Comparison of ENCODE assay signal across 26 cellular contexts in the genomic region with DNA sequence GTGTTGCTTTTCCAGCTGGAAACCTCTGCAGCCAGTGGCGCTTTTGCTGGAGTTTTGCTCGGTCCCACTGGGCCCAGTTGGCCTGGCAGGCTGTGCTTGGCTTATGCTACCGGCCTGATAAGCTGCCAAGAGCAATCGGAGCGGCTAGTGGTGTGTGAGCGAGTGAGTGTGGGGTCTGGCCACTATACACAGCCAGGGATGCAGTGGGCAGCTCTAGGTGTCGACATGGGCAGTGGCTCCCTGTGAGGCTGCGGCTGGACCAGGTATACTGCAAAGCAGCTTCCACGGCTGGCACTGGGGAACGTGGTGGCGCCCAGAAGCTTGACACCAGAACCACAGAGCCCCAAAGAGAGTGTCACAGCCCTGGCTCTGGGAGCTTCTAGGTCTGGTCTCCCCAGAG.
"Had no signal": no experiment of that assay in that cellular context is flagged by ENCODE, and none has a peak within 500 bp of the region (broad histone marks: within the 10 kb centered on the region; RNA-seq: fewer than 3 reads in every experiment).

No MANE protein-coding gene starts in this region.

- H3K36me3 ChIP-seq: esophagus muscularis mucosa, gastrocnemius medialis, tibial artery had no signal

- DNase-seq: activated CD4-positive, alpha-beta T cell treated with anti-CD3 and anti-CD28 coated beads, Interleukin-2, amount 10 ng/mL, durations not matched to agents 24 days and 14 days; activated CD8-positive, alpha-beta memory T cell treated with anti-CD3 and anti-CD28 coated beads, Interleukin-2, amount 10 ng/mL, durations not matched to agents 7 days and 5 days; activated CD8-positive, alpha-beta T cell treated with anti-CD3 and anti-CD28 coated beads for 36 hours; activated gamma-delta T cell; activated naive CD4-positive, alpha-beta T cell treated with anti-CD3 and anti-CD28 coated beads, Interleukin-2, amount 50 U/mL, for 16 hours; activated naive CD8-positive, alpha-beta T cell treated with anti-CD3 and anti-CD28 coated beads, Interleukin-2, amount 50 U/mL, for 24 hours; activated T-cell treated with anti-CD3 and anti-CD28 coated beads for 4 hours; aorta; caudate nucleus; dorsolateral prefrontal cortex; gastrocnemius medialis; head of caudate nucleus; mesenchymal stem cell; nephron progenitor cell; nucleus accumbens; retina; stimulated activated CD4-positive, alpha-beta T cell treated with anti-CD3 and anti-CD28 coated beads, Interleukin-4, amount 100 ng/mL, for 24 hours; tibial artery had no signal

- H3K9ac ChIP-seq: SK-N-SH had no signal

- H3K4me1 Mint-ChIP-seq: activated CD4-positive, alpha-beta T cell treated with anti-CD3 and anti-CD28 coated beads, Interleukin-2, amount 10 ng/mL, durations not matched to agents 24 days and 14 days; activated CD8-positive, alpha-beta memory T cell treated with anti-CD3 and anti-CD28 coated beads, Interleukin-2, amount 10 ng/mL, durations not matched to agents 7 days and 5 days; activated naive CD8-positive, alpha-beta T cell treated with anti-CD3 and anti-CD28 coated beads, Interleukin-2, amount 50 U/mL, for 24 hours; brain; nephron progenitor cell had no signal

- H3K36me3 Mint-ChIP-seq: activated CD8-positive, alpha-beta memory T cell treated with anti-CD3 and anti-CD28 coated beads, Interleukin-2, amount 10 ng/mL, durations not matched to agents 7 days and 5 days; brain had no signal

- H3K27ac ChIP-seq: dorsolateral prefrontal cortex, esophagus muscularis mucosa, gastrocnemius medialis, tibial artery, VCaP had no signal

- H3K9me3 ChIP-seq: gastrocnemius medialis, SK-N-SH had no signal

- ATAC-seq: activated CD4-positive, CD25-positive, alpha-beta regulatory T cell treated with anti-CD3 and anti-CD28 coated beads, Interleukin-2, amount 50 U/mL, for 24 hours; activated CD8-positive, alpha-beta memory T cell treated with anti-CD3 and anti-CD28 coated beads, Interleukin-2, amount 10 ng/mL, durations not matched to agents 7 days and 5 days; activated CD8-positive, alpha-beta T cell treated with anti-CD3 and anti-CD28 coated beads for 36 hours; activated naive CD8-positive, alpha-beta T cell treated with anti-CD3 and anti-CD28 coated beads, Interleukin-2, amount 50 U/mL, for 24 hours; gastrocnemius medialis had no signal

- H3K27me3 ChIP-seq: dorsolateral prefrontal cortex, esophagus muscularis mucosa, gastrocnemius medialis, tibial artery had no signal

- H3K27ac Mint-ChIP-seq: activated CD4-positive, alpha-beta T cell treated with anti-CD3 and anti-CD28 coated beads, Interleukin-2, amount 10 ng/mL, durations not matched to agents 24 days and 14 days; activated CD8-positive, alpha-beta memory T cell treated with anti-CD3 and anti-CD28 coated beads, Interleukin-2, amount 10 ng/mL, durations not matched to agents 7 days and 5 days; activated CD8-positive, alpha-beta T cell treated with anti-CD3 and anti-CD28 coated beads for 36 hours; activated naive CD8-positive, alpha-beta T cell treated with anti-CD3 and anti-CD28 coated beads, Interleukin-2, amount 50 U/mL, for 24 hours; brain; nephron progenitor cell; stimulated activated naive CD8-positive, alpha-beta T cell treated with anti-CD3 and anti-CD28 coated beads, Interleukin-15, Interleukin-2, amounts not matched to agents 100 ng/mL and 50 ng/mL, for 24 hours had no signal

- H3K4me1 ChIP-seq: gastrocnemius medialis had no signal

- H3K9me3 Mint-ChIP-seq: stimulated activated naive CD8-positive, alpha-beta T cell treated with anti-CD3 and anti-CD28 coated beads, Interleukin-15, Interleukin-2, amounts not matched to agents 100 ng/mL and 50 ng/mL, for 24 hours had no signal

- H3K27me3 Mint-ChIP-seq: activated CD4-positive, alpha-beta T cell treated with anti-CD3 and anti-CD28 coated beads, Interleukin-2, amount 10 ng/mL, durations not matched to agents 24 days and 14 days; activated CD8-positive, alpha-beta memory T cell treated with anti-CD3 and anti-CD28 coated beads, Interleukin-2, amount 10 ng/mL, durations not matched to agents 7 days and 5 days; activated CD8-positive, alpha-beta T cell treated with anti-CD3 and anti-CD28 coated beads for 36 hours; activated naive CD8-positive, alpha-beta T cell treated with anti-CD3 and anti-CD28 coated beads, Interleukin-2, amount 50 U/mL, for 24 hours; brain; stimulated activated naive CD8-positive, alpha-beta T cell treated with anti-CD3 and anti-CD28 coated beads, Interleukin-15, Interleukin-2, amounts not matched to agents 100 ng/mL and 50 ng/mL, for 24 hours had no signal

- H3K4me3 Mint-ChIP-seq: activated CD4-positive, alpha-beta T cell treated with anti-CD3 and anti-CD28 coated beads, Interleukin-2, amount 10 ng/mL, durations not matched to agents 24 days and 14 days; activated CD8-positive, alpha-beta memory T cell treated with anti-CD3 and anti-CD28 coated beads, Interleukin-2, amount 10 ng/mL, durations not matched to agents 7 days and 5 days; activated CD8-positive, alpha-beta T cell treated with anti-CD3 and anti-CD28 coated beads for 36 hours; activated naive CD8-positive, alpha-beta T cell treated with anti-CD3 and anti-CD28 coated beads, Interleukin-2, amount 50 U/mL, for 24 hours; brain; nephron progenitor cell; stimulated activated naive CD8-positive, alpha-beta T cell treated with anti-CD3 and anti-CD28 coated beads, Interleukin-15, Interleukin-2, amounts not matched to agents 100 ng/mL and 50 ng/mL, for 24 hours had no signal

- FAIRE-seq: keratinocyte, urothelium cell line had no signal

- H3K4me3 ChIP-seq: dorsolateral prefrontal cortex, esophagus muscularis mucosa, gastrocnemius medialis, tibial artery had no signal

- H3K4me2 ChIP-seq: SK-N-SH had no signal
